Comparison of ENCODE assay signal across 8 cellular contexts in genomic region chr18:44680271-44681038, GRCh38. TPM values are rescaled to one million over a fixed set of nuclear protein-coding genes. Genes with fewer than 3 reads are reported as not detected.
A peak's percentile ranks its signal among the peaks of the same experiment; 100 is the strongest.
DNase-seq lines count a peak whose midpoint lies in the region; ATAC-seq and TF ChIP-seq lines count a peak whose summit lies in the region.

Gene SETBP1, plus strand, starts transcription at chr18:44680888. Its CDS starts 20,459 bp downstream, at chr18:44701347.

- CTCF ChIA-PET in activated CD8-positive, alpha-beta T cell treated with anti-CD3 and anti-CD28 coated beads for 36 hours (lab: Charles Lee), result interaction anchor here (0.8 to 1.9 kb wide), 7 partner anchors 9 to 533 kb away, joined by 3 to 7 read pairs (median 3); no protein-coding TSS in a partner anchor

- peak within 1 kb of the TSS; percentile 87 for H3K27ac Mint-ChIP-seq in activated CD8-positive, alpha-beta T cell treated with anti-CD3 and anti-CD28 coated beads for 36 hours
- peak within 1 kb of the TSS; percentile 63 for H3K27ac Mint-ChIP-seq in mesothelial cell of epicardium

- H3K4me3 Mint-ChIP-seq in activated CD8-positive, alpha-beta T cell treated with anti-CD3 and anti-CD28 coated beads for 36 hours, result no peak within 1 kb of the TSS
- H3K4me3 Mint-ChIP-seq in mesothelial cell of epicardium, result no peak within 1 kb of the TSS

- peaks cover 25% of the 10 kb centered on the region for H3K27me3 Mint-ChIP-seq in activated CD8-positive, alpha-beta T cell treated with anti-CD3 and anti-CD28 coated beads for 36 hours
- no peaks in the 10 kb centered on the region for H3K27me3 Mint-ChIP-seq in mesothelial cell of epicardium (ENCODE audit: low read depth)

- DNase-seq in Ammon's horn (ENCODE audit: low spot score) (peak; percentile 25), GM19238 (ENCODE audit: insufficient read length, low spot score) (peak; percentile 35), NCI-H2081 (lab: John Stamatoyannopoulos, UW) (peak; percentile 67 to 78), epithelial cell of proximal tubule (ENCODE audit: low read depth) (peak; percentile 44), mesothelial cell of epicardium (ENCODE audit: low spot score in 2 of 2, unreplicated experiment in 2 of 2) (peak in 1 of 2 experiments; percentile 63)
- DNase-seq in activated CD8-positive, alpha-beta T cell treated with anti-CD3 and anti-CD28 coated beads for 36 hours, result peak; percentile 75
- peak; percentile 73 for DNase-seq in stimulated activated naive CD8-positive, alpha-beta T cell treated with anti-CD3 and anti-CD28 coated beads, Interleukin-15, Interleukin-2, amounts not matched to agents 100 U/mL and 50 U/mL, for 24 hours

- intact Hi-C loops in activated CD8-positive, alpha-beta T cell treated with anti-CD3 and anti-CD28 coated beads for 36 hours (cut with micrococcal nuclease), result loop anchor here (2.0 to 5.0 kb wide), 2 partner anchors 44 to 212 kb away; no protein-coding TSS in a partner anchor

- H3K4me1 Mint-ChIP-seq in activated CD8-positive, alpha-beta T cell treated with anti-CD3 and anti-CD28 coated beads for 36 hours (ENCODE audit: low read depth), result no peaks in the 10 kb centered on the region
- peaks cover 3% of the 10 kb centered on the region for H3K4me1 Mint-ChIP-seq in mesothelial cell of epicardium

- peak; percentile 50 for ATAC-seq in activated CD8-positive, alpha-beta T cell treated with anti-CD3 and anti-CD28 coated beads for 36 hours
- peak; percentile 20 for ATAC-seq in stimulated activated naive CD8-positive, alpha-beta T cell treated with anti-CD3 and anti-CD28 coated beads, Interleukin-15, Interleukin-2, amounts not matched to agents 100 U/mL and 50 U/mL, for 24 hours
- ATAC-seq in GM21619 (IDR thresholded peaks at IDR 0.05; ENCODE audit: unreplicated experiment), result no peak

- no peak for TF ChIP-seq CTCF in activated CD8-positive, alpha-beta T cell treated with anti-CD3 and anti-CD28 coated beads for 36 hours (IDR thresholded peaks at IDR 0.05)
- peak; percentile 24 for TF ChIP-seq CTCF in epithelial cell of proximal tubule (conservative IDR thresholded peaks at IDR 0.05; ENCODE audit: low read depth, low read length)
- no peak for TF ChIP-seq CTCF in mesothelial cell of epicardium (IDR thresholded peaks at IDR 0.05; ENCODE audit: unreplicated experiment)

- H3K36me3 Mint-ChIP-seq in activated CD8-positive, alpha-beta T cell treated with anti-CD3 and anti-CD28 coated beads for 36 hours (ENCODE audit: low read depth), result no peaks in the 10 kb centered on the region
- H3K36me3 Mint-ChIP-seq in mesothelial cell of epicardium, result no peaks in the 10 kb centered on the region

- POLR2A ChIA-PET in activated CD8-positive, alpha-beta T cell treated with anti-CD3 and anti-CD28 coated beads for 36 hours (lab: Charles Lee), result interaction anchor here (0.6 to 1.9 kb wide), 3 partner anchors 12 to 212 kb away, joined by 3 to 4 read pairs (median 3); no protein-coding TSS in a partner anchor

- H3K4me3 ChIP-seq in epithelial cell of proximal tubule (ENCODE audit: low read depth, low read length), result peak within 1 kb of the TSS; percentile 78

- no peaks in the 10 kb centered on the region for H3K9me3 Mint-ChIP-seq in activated CD8-positive, alpha-beta T cell treated with anti-CD3 and anti-CD28 coated beads for 36 hours
- no peaks in the 10 kb centered on the region for H3K9me3 Mint-ChIP-seq in mesothelial cell of epicardium

RNA-seq across cellular contexts. Expression of gene SETBP1, which starts in this region (rescaled TPM):
- 10 to 100 TPM; 10.2 to 10.4 TPM for total RNA-seq in activated CD8-positive, alpha-beta T cell treated with anti-CD3 and anti-CD28 coated beads for 36 hours
- total RNA-seq in epithelial cell of proximal tubule (0.65 and 2.4 TPM in 2 replicates), mesothelial cell of epicardium (44.6 to 47.7 TPM (median 46.0 TPM) in 3 replicates)
